ENCODE assay signal across 8 cellular contexts in genomic region chr6:132669690-132670291, GRCh38. TPM values are rescaled to one million over a fixed set of nuclear protein-coding genes. Genes with fewer than 3 reads are reported as not detected.
A peak's percentile ranks its signal among the peaks of the same experiment; 100 is the strongest.
DNase-seq lines count a peak whose midpoint lies in the region; ATAC-seq and TF ChIP-seq lines count a peak whose summit lies in the region.

No MANE protein-coding gene starts in this region.

- ATAC-seq in HG03108 (IDR thresholded peaks at IDR 0.05; ENCODE audit: unreplicated experiment) (peak; percentile 64), left lung (peak; percentile 93), aorta (ENCODE audit: low FRiP score) (peak; percentile 67)

- intact Hi-C loops in left lung (cut with DNase I) (loop anchor here in 1 of 2 donors (5.0 kb wide), 1 partner anchor 98 kb away; no protein-coding TSS in a partner anchor), aorta (cut with DNase I) (loop anchor here (5.0 to 10.0 kb wide), 2 partner anchors 113 to 125 kb away; partner anchors contain the start of gene SLC18B1 (in 1 of the 2))

- H3K27me3 ChIP-seq in left lung (no peaks in the 10 kb centered on the region), aorta (ENCODE audit: control insufficient read depth in 1 of 2, insufficient read depth in 2 of 2, low read length in 1 of 2) (no peaks in the 10 kb centered on the region)

- H3K4me1 ChIP-seq in left lung, result peaks cover 0 to 9% of the 10 kb centered on the region in 2 donors
- H3K4me1 ChIP-seq in aorta (ENCODE audit: control insufficient read depth in 1 of 2, insufficient read depth in 2 of 2, low read length in 2 of 2), result no peaks in the 10 kb centered on the region

- H3K27ac ChIP-seq in left lung (peak overlapping the region in 1 of 2 donors; percentile 67), aorta (ENCODE audit: low read depth in 1 of 2, low read length in 2 of 2) (no peak overlapping the region)

- TF ChIP-seq CTCF in GM12864 (IDR thresholded peaks at IDR 0.05; ENCODE audit: low read depth, low read length, missing control alignments) (peak; percentile 21), left lung (IDR thresholded peaks at IDR 0.05) (peak; percentile 46 to 53)

- DNase-seq in A172 (ENCODE audit: low spot score) (peak; percentile 16), GM12864 (ENCODE audit: low read depth) (no peak), NOMO-1 treated with DMSO at 0.1 percent for 48 hours (lab: John Stamatoyannopoulos, UW; ENCODE audit: unreplicated experiment) (peak; percentile 75), cerebellar cortex (ENCODE audit: low spot score) (peak; percentile 11), left lung (no peak), aorta (no peak), activated gamma-delta T cell (lab: John Stamatoyannopoulos, UW) (no peak)

- WGBS in aorta, 2 donors, result 4 to 5% methylated on average over 4 of the region's 4 CpGs

- H3K36me3 ChIP-seq in left lung, result no peaks in the 10 kb centered on the region
- H3K36me3 ChIP-seq in aorta (ENCODE audit: control insufficient read depth in 1 of 2, insufficient read depth in 2 of 2, low read length in 1 of 2), result no peaks in the 10 kb centered on the region

- H3K4me3 ChIP-seq in GM12864 (ENCODE audit: low read depth, low read length), result no peak overlapping the region
- no peak overlapping the region for H3K4me3 ChIP-seq in left lung
- H3K4me3 ChIP-seq in aorta (ENCODE audit: low read length in 2 of 2), result no peak overlapping the region

- H3K9me3 ChIP-seq in left lung (no peaks in the 10 kb centered on the region), aorta (ENCODE audit: control insufficient read depth, low read length) (no peaks in the 10 kb centered on the region)

RNA-seq across cellular contexts. Expression of gene TAAR1, which starts 10.8 kb away (rescaled TPM):
- not detected in 2 replicates for total RNA-seq in A172 (2014; rRNA removed; shearing (Covaris generic))
- not detected for total RNA-seq in left lung
- not detected for total RNA-seq in aorta
- polyA plus RNA-seq in aorta, result not detected

RNA-seq across cellular contexts. Expression of gene VNN1, which starts 44.1 kb away (rescaled TPM):
- total RNA-seq in A172 (2014; rRNA removed; shearing (Covaris generic)), result 0.31 and 0.71 TPM in 2 replicates
- total RNA-seq in left lung (1 to 10 TPM; 1.4 to 10.0 TPM), aorta (1 to 10 TPM; 1.8 to 4.5 TPM)
- polyA plus RNA-seq in aorta, result 10 to 100 TPM in 1 of 2 donors, under 1 TPM in 1; 0.69 to 21.8 TPM

RNA-seq across cellular contexts. Expression of gene TAAR2, which starts 45.7 kb away (rescaled TPM):
- not detected in 2 replicates for total RNA-seq in A172 (2014; rRNA removed; shearing (Covaris generic))
- total RNA-seq in left lung, result not detected
- not detected for total RNA-seq in aorta
- polyA plus RNA-seq in aorta, result not detected

Comparison
In these comparisons a context has a peak if more than half of its experiments do, and no peak if none do; other contexts are left out.
1. DNase-seq: peak in A172 (single experiment), NOMO-1 treated with DMSO at 0.1 percent for 48 hours (single experiment) and cerebellar cortex (single experiment); none in GM12864 (single experiment), left lung (0 of 2), aorta (0 of 2) and activated gamma-delta T cell (single experiment).
2. Peak in every context shown above with its lines, with median percentiles within 50 percentile points of each other: ATAC-seq.